Comparison of ENCODE assay signal across 1 cellular context in the genomic region with DNA sequence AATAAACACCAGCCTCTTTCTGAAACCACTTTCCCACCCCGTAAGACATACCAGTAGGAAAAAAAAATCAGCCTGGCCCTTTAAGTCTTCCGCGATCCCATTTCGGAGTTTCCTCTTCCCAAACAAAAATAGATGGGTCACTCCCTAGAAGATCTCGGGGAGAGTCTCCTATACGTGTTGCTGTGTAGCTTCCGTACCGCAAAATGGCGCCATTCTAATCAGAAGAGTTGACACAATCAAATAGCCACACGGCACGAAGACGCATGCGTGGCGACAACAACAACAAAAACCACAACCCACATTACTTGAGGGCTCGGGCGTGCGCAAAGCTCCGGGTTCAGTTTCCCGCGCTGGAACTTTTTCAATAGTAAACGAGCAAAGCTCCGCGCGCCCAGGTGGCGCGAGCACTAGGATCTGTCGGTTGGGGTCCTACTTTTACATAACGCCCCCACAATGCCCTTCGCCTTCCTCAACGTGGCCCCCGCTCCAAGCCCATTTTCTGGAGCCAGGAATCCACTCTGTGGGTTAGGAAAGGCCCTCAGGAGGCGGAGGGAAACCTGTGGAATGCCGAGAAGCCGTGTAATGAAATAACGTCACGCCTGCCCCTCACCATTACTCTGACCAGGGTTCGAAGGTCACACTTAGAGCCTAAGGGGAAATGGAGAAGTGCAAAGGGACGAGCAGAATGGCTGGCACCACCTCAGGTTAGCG.
TF ChIP-seq lines count a peak whose summit lies in the region.

A gene (minus strand): TSS at position 208 of the 711 bp plus-strand sequence. CDS start 519 bp downstream, outside the sequence.

TF ChIP-seq in HepG2, 621 proteins besides CTCF, POLR2A, EP300 and RAD21 (continued from another document and continues in another):
- TF ChIP-seq, protein P1, sequence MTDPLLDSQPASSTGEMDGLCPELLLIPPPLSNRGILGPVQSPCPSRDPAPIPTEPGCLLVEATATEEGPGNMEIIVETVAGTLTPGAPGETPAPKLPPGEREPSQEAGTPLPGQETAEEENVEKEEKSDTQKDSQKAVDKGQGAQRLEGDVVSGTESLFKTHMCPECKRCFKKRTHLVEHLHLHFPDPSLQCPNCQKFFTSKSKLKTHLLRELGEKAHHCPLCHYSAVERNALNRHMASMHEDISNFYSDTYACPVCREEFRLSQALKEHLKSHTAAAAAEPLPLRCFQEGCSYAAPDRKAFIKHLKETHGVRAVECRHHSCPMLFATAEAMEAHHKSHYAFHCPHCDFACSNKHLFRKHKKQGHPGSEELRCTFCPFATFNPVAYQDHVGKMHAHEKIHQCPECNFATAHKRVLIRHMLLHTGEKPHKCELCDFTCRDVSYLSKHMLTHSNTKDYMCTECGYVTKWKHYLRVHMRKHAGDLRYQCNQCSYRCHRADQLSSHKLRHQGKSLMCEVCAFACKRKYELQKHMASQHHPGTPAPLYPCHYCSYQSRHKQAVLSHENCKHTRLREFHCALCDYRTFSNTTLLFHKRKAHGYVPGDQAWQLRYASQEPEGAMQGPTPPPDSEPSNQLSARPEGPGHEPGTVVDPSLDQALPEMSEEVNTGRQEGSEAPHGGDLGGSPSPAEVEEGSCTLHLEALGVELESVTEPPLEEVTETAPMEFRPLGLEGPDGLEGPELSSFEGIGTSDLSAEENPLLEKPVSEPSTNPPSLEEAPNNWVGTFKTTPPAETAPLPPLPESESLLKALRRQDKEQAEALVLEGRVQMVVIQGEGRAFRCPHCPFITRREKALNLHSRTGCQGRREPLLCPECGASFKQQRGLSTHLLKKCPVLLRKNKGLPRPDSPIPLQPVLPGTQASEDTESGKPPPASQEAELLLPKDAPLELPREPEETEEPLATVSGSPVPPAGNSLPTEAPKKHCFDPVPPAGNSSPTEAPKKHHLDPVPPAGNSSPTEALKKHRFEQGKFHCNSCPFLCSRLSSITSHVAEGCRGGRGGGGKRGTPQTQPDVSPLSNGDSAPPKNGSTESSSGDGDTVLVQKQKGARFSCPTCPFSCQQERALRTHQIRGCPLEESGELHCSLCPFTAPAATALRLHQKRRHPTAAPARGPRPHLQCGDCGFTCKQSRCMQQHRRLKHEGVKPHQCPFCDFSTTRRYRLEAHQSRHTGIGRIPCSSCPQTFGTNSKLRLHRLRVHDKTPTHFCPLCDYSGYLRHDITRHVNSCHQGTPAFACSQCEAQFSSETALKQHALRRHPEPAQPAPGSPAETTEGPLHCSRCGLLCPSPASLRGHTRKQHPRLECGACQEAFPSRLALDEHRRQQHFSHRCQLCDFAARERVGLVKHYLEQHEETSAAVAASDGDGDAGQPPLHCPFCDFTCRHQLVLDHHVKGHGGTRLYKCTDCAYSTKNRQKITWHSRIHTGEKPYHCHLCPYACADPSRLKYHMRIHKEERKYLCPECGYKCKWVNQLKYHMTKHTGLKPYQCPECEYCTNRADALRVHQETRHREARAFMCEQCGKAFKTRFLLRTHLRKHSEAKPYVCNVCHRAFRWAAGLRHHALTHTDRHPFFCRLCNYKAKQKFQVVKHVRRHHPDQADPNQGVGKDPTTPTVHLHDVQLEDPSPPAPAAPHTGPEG (CRISPR knock-in tag; IDR thresholded peaks at IDR 0.05), result 0 out of 2 replicates have a peak, but pooled peaks have one; percentile 34
- TF ChIP-seq ZNF263 (CRISPR knock-in tag; IDR thresholded peaks at IDR 0.05) (no peak; the same call in 1 of the 2 replicates), ZNF256 (CRISPR knock-in tag; conservative IDR thresholded peaks at IDR 0.05) (peak; percentile 39; the same call in 1 of the 2 replicates), EEA1 (CRISPR knock-in tag; IDR thresholded peaks at IDR 0.05; ENCODE audit: borderline replicate concordance) (0 out of 2 replicates have a peak, but pooled peaks have one; percentile 59), ZNF773 (CRISPR knock-in tag; IDR thresholded peaks at IDR 0.05; ENCODE audit: borderline replicate concordance) (0 out of 2 replicates have a peak, but pooled peaks have one; percentile 10), SP4 (CRISPR knock-in tag; IDR thresholded peaks at IDR 0.05) (peak; percentile 74), ZNF317 (CRISPR knock-in tag; IDR thresholded peaks at IDR 0.05) (no peak), ZNF225 (CRISPR knock-in tag; IDR thresholded peaks at IDR 0.05) (no peak; the same call in 1 of the 2 replicates), FIP1L1 (IDR thresholded peaks at IDR 0.05; ENCODE audit: borderline replicate concordance, insufficient read depth, low read depth, low read length) (peak; percentile 58; the same call in 1 of the 2 replicates), ZNF264 (CRISPR knock-in tag; IDR thresholded peaks at IDR 0.05) (no peak), NONO (IDR thresholded peaks at IDR 0.05) (no peak), NONO (CRISPR knock-in tag; conservative IDR thresholded peaks at IDR 0.05) (peak; percentile 88; the same call in 1 of the 2 replicates), NCOA1 (CRISPR knock-in tag; IDR thresholded peaks at IDR 0.05) (peak; percentile 50; the same call in 1 of the 2 replicates), PTBP1 (IDR thresholded peaks at IDR 0.05; ENCODE audit: low read depth, low read length, poor library complexity, severe bottlenecking) (peak; percentile 31), ZSCAN12 (CRISPR knock-in tag; IDR thresholded peaks at IDR 0.05) (no peak), TBX3 (IDR thresholded peaks at IDR 0.05; ENCODE audit: borderline replicate concordance) (no peak), FOXP1 (IDR thresholded peaks at IDR 0.05) (peak; percentile 90), FOXP1 (CRISPR knock-in tag; IDR thresholded peaks at IDR 0.05) (peak; percentile 83), NFIB (CRISPR knock-in tag; IDR thresholded peaks at IDR 0.05; ENCODE audit: borderline replicate concordance) (no peak; the same call in 1 of the 2 replicates), ZNF577 (CRISPR knock-in tag; IDR thresholded peaks at IDR 0.05; ENCODE audit: borderline replicate concordance, low read depth) (no peak), KDM1A (CRISPR knock-in tag; IDR thresholded peaks at IDR 0.05) (no peak), ATF7-NPFF (CRISPR knock-in tag; IDR thresholded peaks at IDR 0.05; ENCODE audit: low read depth) (peak; percentile 84; the same call in 1 of the 2 replicates), ZNF543 (CRISPR knock-in tag; IDR thresholded peaks at IDR 0.05) (no peak)
- TF ChIP-seq, protein P2, sequence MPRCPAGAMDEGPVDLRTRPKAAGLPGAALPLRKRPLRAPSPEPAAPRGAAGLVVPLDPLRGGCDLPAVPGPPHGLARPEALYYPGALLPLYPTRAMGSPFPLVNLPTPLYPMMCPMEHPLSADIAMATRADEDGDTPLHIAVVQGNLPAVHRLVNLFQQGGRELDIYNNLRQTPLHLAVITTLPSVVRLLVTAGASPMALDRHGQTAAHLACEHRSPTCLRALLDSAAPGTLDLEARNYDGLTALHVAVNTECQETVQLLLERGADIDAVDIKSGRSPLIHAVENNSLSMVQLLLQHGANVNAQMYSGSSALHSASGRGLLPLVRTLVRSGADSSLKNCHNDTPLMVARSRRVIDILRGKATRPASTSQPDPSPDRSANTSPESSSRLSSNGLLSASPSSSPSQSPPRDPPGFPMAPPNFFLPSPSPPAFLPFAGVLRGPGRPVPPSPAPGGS (CRISPR knock-in tag; IDR thresholded peaks at IDR 0.05), result no peak; the same call in 1 of the 2 replicates
- TF ChIP-seq, protein P3, sequence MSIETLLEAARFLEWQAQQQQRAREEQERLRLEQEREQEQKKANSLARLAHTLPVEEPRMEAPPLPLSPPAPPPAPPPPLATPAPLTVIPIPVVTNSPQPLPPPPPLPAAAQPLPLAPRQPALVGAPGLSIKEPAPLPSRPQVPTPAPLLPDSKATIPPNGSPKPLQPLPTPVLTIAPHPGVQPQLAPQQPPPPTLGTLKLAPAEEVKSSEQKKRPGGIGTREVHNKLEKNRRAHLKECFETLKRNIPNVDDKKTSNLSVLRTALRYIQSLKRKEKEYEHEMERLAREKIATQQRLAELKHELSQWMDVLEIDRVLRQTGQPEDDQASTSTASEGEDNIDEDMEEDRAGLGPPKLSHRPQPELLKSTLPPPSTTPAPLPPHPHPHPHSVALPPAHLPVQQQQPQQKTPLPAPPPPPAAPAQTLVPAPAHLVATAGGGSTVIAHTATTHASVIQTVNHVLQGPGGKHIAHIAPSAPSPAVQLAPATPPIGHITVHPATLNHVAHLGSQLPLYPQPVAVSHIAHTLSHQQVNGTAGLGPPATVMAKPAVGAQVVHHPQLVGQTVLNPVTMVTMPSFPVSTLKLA (IDR thresholded peaks at IDR 0.05), result peak; percentile 86
- TF ChIP-seq, protein P4, sequence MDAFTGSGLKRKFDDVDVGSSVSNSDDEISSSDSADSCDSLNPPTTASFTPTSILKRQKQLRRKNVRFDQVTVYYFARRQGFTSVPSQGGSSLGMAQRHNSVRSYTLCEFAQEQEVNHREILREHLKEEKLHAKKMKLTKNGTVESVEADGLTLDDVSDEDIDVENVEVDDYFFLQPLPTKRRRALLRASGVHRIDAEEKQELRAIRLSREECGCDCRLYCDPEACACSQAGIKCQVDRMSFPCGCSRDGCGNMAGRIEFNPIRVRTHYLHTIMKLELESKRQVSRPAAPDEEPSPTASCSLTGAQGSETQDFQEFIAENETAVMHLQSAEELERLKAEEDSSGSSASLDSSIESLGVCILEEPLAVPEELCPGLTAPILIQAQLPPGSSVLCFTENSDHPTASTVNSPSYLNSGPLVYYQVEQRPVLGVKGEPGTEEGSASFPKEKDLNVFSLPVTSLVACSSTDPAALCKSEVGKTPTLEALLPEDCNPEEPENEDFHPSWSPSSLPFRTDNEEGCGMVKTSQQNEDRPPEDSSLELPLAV (CRISPR knock-in tag; conservative IDR thresholded peaks at IDR 0.05; ENCODE audit: low read depth), result no peak
- TF ChIP-seq, protein P5, sequence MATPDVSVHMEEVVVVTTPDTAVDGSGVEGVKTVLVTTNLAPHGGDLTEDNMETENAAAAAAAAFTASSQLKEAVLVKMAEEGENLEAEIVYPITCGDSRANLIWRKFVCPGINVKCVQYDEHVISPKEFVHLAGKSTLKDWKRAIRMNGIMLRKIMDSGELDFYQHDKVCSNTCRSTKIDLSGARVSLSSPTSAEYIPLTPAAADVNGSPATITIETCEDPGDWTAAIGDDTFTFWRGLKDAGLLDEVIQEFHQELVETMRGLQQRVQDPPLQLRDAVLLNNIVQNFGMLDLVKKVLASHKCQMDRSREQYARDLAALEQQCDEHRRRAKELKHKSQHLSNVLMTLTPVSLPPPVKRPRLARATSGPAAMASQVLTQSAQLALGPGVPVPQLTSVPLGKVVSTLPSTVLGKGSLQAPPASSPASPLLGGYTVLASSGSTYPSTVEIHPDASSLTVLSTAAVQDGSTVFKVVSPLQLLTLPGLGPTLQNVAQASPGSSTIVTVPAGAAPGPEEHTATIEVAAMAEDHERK (CRISPR knock-in tag; IDR thresholded peaks at IDR 0.05; ENCODE audit: low read depth), result no peak
- TF ChIP-seq, protein P6, sequence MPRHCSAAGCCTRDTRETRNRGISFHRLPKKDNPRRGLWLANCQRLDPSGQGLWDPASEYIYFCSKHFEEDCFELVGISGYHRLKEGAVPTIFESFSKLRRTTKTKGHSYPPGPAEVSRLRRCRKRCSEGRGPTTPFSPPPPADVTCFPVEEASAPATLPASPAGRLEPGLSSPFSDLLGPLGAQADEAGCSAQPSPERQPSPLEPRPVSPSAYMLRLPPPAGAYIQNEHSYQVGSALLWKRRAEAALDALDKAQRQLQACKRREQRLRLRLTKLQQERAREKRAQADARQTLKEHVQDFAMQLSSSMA (CRISPR knock-in tag; IDR thresholded peaks at IDR 0.05), result peak; percentile 84
- TF ChIP-seq, protein P7, sequence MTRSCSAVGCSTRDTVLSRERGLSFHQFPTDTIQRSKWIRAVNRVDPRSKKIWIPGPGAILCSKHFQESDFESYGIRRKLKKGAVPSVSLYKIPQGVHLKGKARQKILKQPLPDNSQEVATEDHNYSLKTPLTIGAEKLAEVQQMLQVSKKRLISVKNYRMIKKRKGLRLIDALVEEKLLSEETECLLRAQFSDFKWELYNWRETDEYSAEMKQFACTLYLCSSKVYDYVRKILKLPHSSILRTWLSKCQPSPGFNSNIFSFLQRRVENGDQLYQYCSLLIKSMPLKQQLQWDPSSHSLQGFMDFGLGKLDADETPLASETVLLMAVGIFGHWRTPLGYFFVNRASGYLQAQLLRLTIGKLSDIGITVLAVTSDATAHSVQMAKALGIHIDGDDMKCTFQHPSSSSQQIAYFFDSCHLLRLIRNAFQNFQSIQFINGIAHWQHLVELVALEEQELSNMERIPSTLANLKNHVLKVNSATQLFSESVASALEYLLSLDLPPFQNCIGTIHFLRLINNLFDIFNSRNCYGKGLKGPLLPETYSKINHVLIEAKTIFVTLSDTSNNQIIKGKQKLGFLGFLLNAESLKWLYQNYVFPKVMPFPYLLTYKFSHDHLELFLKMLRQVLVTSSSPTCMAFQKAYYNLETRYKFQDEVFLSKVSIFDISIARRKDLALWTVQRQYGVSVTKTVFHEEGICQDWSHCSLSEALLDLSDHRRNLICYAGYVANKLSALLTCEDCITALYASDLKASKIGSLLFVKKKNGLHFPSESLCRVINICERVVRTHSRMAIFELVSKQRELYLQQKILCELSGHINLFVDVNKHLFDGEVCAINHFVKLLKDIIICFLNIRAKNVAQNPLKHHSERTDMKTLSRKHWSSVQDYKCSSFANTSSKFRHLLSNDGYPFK (CRISPR knock-in tag; IDR thresholded peaks at IDR 0.05; ENCODE audit: borderline replicate concordance), result peak; percentile 57; the same call in 1 of the 2 replicates
- TF ChIP-seq, protein P8, sequence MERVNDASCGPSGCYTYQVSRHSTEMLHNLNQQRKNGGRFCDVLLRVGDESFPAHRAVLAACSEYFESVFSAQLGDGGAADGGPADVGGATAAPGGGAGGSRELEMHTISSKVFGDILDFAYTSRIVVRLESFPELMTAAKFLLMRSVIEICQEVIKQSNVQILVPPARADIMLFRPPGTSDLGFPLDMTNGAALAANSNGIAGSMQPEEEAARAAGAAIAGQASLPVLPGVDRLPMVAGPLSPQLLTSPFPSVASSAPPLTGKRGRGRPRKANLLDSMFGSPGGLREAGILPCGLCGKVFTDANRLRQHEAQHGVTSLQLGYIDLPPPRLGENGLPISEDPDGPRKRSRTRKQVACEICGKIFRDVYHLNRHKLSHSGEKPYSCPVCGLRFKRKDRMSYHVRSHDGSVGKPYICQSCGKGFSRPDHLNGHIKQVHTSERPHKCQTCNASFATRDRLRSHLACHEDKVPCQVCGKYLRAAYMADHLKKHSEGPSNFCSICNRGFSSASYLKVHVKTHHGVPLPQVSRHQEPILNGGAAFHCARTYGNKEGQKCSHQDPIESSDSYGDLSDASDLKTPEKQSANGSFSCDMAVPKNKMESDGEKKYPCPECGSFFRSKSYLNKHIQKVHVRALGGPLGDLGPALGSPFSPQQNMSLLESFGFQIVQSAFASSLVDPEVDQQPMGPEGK (CRISPR knock-in tag; IDR thresholded peaks at IDR 0.05), result peak; percentile 80
- TF ChIP-seq, protein P9, sequence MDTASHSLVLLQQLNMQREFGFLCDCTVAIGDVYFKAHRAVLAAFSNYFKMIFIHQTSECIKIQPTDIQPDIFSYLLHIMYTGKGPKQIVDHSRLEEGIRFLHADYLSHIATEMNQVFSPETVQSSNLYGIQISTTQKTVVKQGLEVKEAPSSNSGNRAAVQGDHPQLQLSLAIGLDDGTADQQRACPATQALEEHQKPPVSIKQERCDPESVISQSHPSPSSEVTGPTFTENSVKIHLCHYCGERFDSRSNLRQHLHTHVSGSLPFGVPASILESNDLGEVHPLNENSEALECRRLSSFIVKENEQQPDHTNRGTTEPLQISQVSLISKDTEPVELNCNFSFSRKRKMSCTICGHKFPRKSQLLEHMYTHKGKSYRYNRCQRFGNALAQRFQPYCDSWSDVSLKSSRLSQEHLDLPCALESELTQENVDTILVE (CRISPR knock-in tag; IDR thresholded peaks at IDR 0.05), result peak; percentile 86; the same call in 1 of the 2 replicates
- TF ChIP-seq, protein P10, sequence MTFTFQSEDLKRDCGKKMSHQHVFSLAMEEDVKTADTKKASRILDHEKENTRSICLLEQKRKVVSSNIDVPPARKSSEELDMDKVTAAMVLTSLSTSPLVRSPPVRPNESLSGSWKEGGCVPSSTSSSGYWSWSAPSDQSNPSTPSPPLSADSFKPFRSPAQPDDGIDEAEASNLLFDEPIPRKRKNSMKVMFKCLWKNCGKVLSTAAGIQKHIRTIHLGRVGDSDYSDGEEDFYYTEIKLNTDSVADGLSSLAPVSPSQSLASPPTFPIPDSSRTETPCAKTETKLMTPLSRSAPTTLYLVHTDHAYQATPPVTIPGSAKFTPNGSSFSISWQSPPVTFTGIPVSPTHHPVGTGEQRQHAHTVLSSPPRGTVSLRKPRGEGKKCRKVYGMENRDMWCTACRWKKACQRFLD (CRISPR knock-in tag; IDR thresholded peaks at IDR 0.05; ENCODE audit: borderline replicate concordance), result peak; percentile 62; the same call in 1 of the 2 replicates
